8 cellular contexts compared by ENCODE assay signal in the genomic region with DNA sequence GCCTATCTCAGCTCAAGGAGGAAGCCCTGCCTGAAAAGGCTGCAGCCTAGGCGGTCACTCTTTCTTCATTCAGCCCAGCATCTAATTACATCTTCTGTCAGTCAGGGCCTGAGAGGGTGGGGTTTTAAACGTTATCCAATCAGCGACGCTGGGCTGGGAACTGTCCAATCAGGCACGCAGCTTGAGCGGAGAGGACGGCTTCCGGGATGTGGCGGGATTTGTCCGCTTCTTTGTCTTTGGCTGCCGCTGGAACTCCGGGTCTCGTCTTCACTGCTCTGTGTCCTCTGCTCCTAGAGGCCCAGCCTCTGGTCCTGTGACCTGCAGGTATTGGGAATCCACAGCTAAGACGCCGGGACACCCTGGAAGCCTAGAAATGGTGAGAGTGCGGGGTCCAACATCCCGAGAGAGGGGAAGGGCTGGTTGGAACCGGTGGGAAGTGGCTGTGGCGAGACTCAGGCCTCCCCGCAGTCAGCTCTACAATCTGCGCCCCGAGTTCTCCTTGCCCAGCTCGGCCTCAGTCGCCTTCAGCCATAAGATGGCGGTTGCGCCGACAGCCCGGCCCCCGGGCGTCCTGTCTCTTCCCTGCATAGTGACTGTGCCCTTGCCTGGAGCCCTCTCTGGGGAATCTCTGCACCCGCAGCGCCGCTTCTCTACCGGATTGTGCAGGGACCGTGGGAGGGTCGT. TPM values are rescaled to one million over a fixed set of nuclear protein-coding genes. Genes with fewer than 3 reads are reported as not detected.
DNase-seq lines count a peak whose midpoint lies in the region; ATAC-seq and TF ChIP-seq lines count a peak whose summit lies in the region.

A gene (plus strand): TSS at position 233 of the 684 bp plus-strand sequence. CDS start 141 bp downstream, at position 374.

- no peak for TF ChIP-seq RAD21 in liver (IDR thresholded peaks at IDR 0.05)

- H3K36me3 ChIP-seq in liver (ENCODE audit: control insufficient read depth in 4 of 4, insufficient read depth in 3 of 4, low read depth in 1 of 4, low read length in 3 of 4), result no peaks in the 10 kb centered on the region

- ATAC-seq in GM19043 (IDR thresholded peaks at IDR 0.05; ENCODE audit: low read depth, unreplicated experiment) (peak; percentile 97), HG03354 (IDR thresholded peaks at IDR 0.05; ENCODE audit: poor library complexity, severe bottlenecking, unreplicated experiment) (peak; percentile 98)

- no peaks in the 10 kb centered on the region for H3K4me1 ChIP-seq in liver (ENCODE audit: control insufficient read depth in 4 of 4, insufficient read depth in 4 of 4, low read length in 3 of 4)

- H3K27ac ChIP-seq in dorsolateral prefrontal cortex, result peak within 1 kb of the TSS in 53 of 59 donors; percentile 17 to 88 (median 73)
- H3K27ac ChIP-seq in liver (ENCODE audit: low read depth in 1 of 2, low read length in 2 of 2), result peak within 1 kb of the TSS in 1 of 2 donors; percentile 54

- intact Hi-C loops in dorsolateral prefrontal cortex (cut with DNase I), result loop anchor here in 1 of 2 donors (5.0 kb wide), 2 partner anchors 37 to 38 kb away; a partner anchor contains a TSS

- peak within 1 kb of the TSS; percentile 59 to 96 (median 84) for H3K4me3 ChIP-seq in dorsolateral prefrontal cortex
- H3K4me3 ChIP-seq in liver (ENCODE audit: low read depth in 1 of 3, low read length in 3 of 3), result peak within 1 kb of the TSS; percentile 16 to 44 (median 36)

- DNase-seq in AML-193 (lab: John Stamatoyannopoulos, UW) (peak; percentile 95), NCI-H510A treated with DMSO at 0.1 percent for 48 hours (lab: John Stamatoyannopoulos, UW) (peak; percentile 89), dorsolateral prefrontal cortex (peak; percentile 88 to 97 (median 96))
- DNase-seq in activated CD4-positive, alpha-beta T cell treated with anti-CD3 and anti-CD28 coated beads, Interleukin-2, amount 50 U/mL, for 4 hours, result peak; percentile 74 to 76
- peak; percentile 79 for DNase-seq in stimulated activated CD4-positive, alpha-beta T cell treated with anti-CD3 and anti-CD28 coated beads, Interleukin-4, amount 100 ng/mL, for 1 hour

- H3K9ac ChIP-seq in liver (ENCODE audit: low read depth in 1 of 2, low read length in 2 of 2), result no peak within 1 kb of the TSS

- peak in 16 of 56 donors; percentile 5 to 37 (median 16) for TF ChIP-seq CTCF in dorsolateral prefrontal cortex (IDR thresholded peaks at IDR 0.05 in 54 of 56, conservative IDR thresholded peaks at IDR 0.05 in 2 of 56; ENCODE audit: low read depth in 1 of 56, partially characterized antibody in 56 of 56)
- no peak for TF ChIP-seq CTCF in liver (IDR thresholded peaks at IDR 0.05; ENCODE audit: low read depth, low read length, missing input control)

- H3K27me3 ChIP-seq in dorsolateral prefrontal cortex (no peaks in the 10 kb centered on the region), liver (ENCODE audit: control insufficient read depth in 4 of 4, insufficient read depth in 4 of 4, low read length in 3 of 4) (no peaks in the 10 kb centered on the region)

- H3K9me3 ChIP-seq in liver (ENCODE audit: control insufficient read depth in 4 of 4, low read length in 3 of 4), result peaks cover 0 to 4% (median 3%) of the 10 kb centered on the region in 4 donors

- 2% methylated on average over 36 of the region's 36 CpGs for WGBS in liver

TF ChIP-seq in liver, 16 proteins besides CTCF, POLR2A, EP300 and RAD21:
- TF ChIP-seq TAF1 (conservative IDR thresholded peaks at IDR 0.05) (no peak), GABPA (IDR thresholded peaks at IDR 0.05 in 1 of 2, conservative IDR thresholded peaks at IDR 0.05 in 1 of 2) (peak; percentile 29 to 55), FOXA2 (IDR thresholded peaks at IDR 0.05) (no peak), SP1 (IDR thresholded peaks at IDR 0.05) (peak; percentile 48), RXRA (IDR thresholded peaks at IDR 0.05) (no peak)

RNA-seq across cellular contexts. Expression of the gene that starts here (rescaled TPM):
- total RNA-seq in dorsolateral prefrontal cortex (10 to 100 TPM in 78 of 120 experiments, 1 to 10 TPM in 42; 3.9 to 28.7 (median 11.3) TPM), liver (1 to 10 TPM in 1 of 2 donors, under 1 TPM in 1; 0.67 to 4.5 TPM)
- polyA plus RNA-seq in liver, result under 1 TPM; 0.29 to 0.50 TPM
